Comparison of ENCODE assay signal across 20 cellular contexts in the genomic region with DNA sequence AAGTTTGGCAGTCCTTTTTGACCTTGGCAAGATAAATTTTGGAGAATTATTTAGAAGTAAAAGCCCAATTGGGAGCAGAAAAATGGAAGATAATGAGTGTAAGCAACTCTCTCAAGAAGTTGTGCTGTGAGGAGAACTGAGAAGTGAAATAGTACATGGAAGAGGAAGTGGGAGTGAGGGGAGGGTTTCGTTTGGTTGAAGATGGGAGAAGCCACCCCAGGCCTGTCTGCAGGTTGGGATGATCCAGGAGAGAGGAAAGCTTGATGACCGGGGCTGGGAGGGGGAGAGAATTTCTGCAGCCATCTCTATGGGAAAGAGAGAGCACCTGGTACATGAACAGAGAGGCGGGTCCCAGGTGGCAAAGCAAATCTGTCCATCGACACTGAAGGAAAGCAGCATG. TPM values are rescaled to one million over a fixed set of nuclear protein-coding genes. Genes with fewer than 3 reads are reported as not detected.
A peak's percentile ranks its signal among the peaks of the same experiment; 100 is the strongest.
DNase-seq lines count a peak whose midpoint lies in the region; ATAC-seq, FAIRE-seq and TF ChIP-seq lines count a peak whose summit lies in the region.
"Had no signal": no experiment of that assay in that cellular context is flagged by ENCODE, and none has a peak within 500 bp of the region (broad histone marks: within the 10 kb centered on the region; RNA-seq: fewer than 3 reads in every experiment).

No MANE protein-coding gene starts in this region.

- no peak for TF ChIP-seq POLR2A in K562 (conservative IDR thresholded peaks at IDR 0.05)

- H3K4me2 ChIP-seq in BLaER1 = peak overlapping the region; percentile 33; the same call in 1 of the 2 replicates
- no peak overlapping the region for H3K4me2 ChIP-seq in K562 (ENCODE audit: insufficient read depth, low read length)

- H3K4me1 ChIP-seq in BLaER1 (peaks cover 33% of the 10 kb centered on the region), K562 (replicated peaks in 1 of 2; ENCODE audit: control insufficient read depth in 2 of 2, insufficient read depth in 2 of 2, low read length in 2 of 2) (no peaks in the 10 kb centered on the region)

- ATAC-seq in K562 (no peak), SK-N-SH treated with all-trans-retinoic acid at 6 μM for 48 hours (no peak)
- ATAC-seq: Panc1, T-cell had no signal

- H3K9me3 ChIP-seq in BLaER1 (peaks cover 3% of the 10 kb centered on the region; the same call in 1 of the 2 replicates), K562 (replicated peaks; ENCODE audit: control insufficient read depth, insufficient read depth, low read depth, low read length) (no peaks in the 10 kb centered on the region)

- H4K20me1 ChIP-seq in BLaER1 = no peaks in the 10 kb centered on the region
- no peaks in the 10 kb centered on the region for H4K20me1 ChIP-seq in K562 (replicated peaks; ENCODE audit: control insufficient read depth, insufficient read depth, low read length)

- POLR2A ChIA-PET in K562 (lab: Yijun Ruan, JAX) = interaction anchor here (1.3 kb wide), 1 partner anchor 11 kb away, joined by 6 read pairs; no protein-coding TSS in a partner anchor

- H3K4me3 ChIP-seq in BLaER1 = no peak overlapping the region
- H3K4me3 ChIP-seq in K562 = no peak overlapping the region

- H3K9me1 ChIP-seq in K562 (ENCODE audit: control insufficient read depth, insufficient read depth, low read length) = no peaks in the 10 kb centered on the region

- intact Hi-C loops in K562 (cut with micrococcal nuclease) = no loop called here

- no peak overlapping the region for H3K27ac ChIP-seq in BLaER1
- no peak overlapping the region for H3K27ac ChIP-seq in K562 (ENCODE audit: extremely low read depth, low read depth, low read length)

- FAIRE-seq in GM18507 (lab: Jason Lieb, UNC) = peak; percentile 21
- no peak for FAIRE-seq in K562 (lab: Jason Lieb, UNC)
- FAIRE-seq: D721Med, H54 had no signal

- WGBS in K562 (ENCODE audit: insufficient coverage, low coverage, missing lambda C conversion rate) = 2% methylated on average over 4 of the region's 4 CpGs

- TF ChIP-seq RAD21 in K562 (CRISPR knock-in tag; conservative IDR thresholded peaks at IDR 0.05 in 1 of 2, IDR thresholded peaks at IDR 0.05 in 1 of 2) = no peak

- DNase-seq in GM18507 (ENCODE audit: extremely low spot score, insufficient read length, low read depth) = no peak
- peak; percentile 33 for DNase-seq in NOMO-1 treated with dmso at 0.1 percent for 144 hours (lab: John Stamatoyannopoulos, UW; ENCODE audit: unreplicated experiment)
- no peak for DNase-seq in K562 (ENCODE audit: extremely low read depth in 1 of 4, low spot score in 3 of 4)
- no peak for DNase-seq in NCI-H748 treated with DMSO at 0.1 percent for 48 hours (lab: John Stamatoyannopoulos, UW)
- no peak for DNase-seq in GF-D8 (lab: John Stamatoyannopoulos, UW)
- DNase-seq in NCI-H2107 (lab: John Stamatoyannopoulos, UW) = no peak
- DNase-seq: KBM-7, NCI-H1092, NCI-H1436 treated with DMSO at 0.1 percent for 48 hours, NCI-H2029, NCI-H2171 treated with DMSO at 0.1 percent for 48 hours, NCI-H446 treated with DMSO at 0.1 percent for 48 hours, NCI-H69, T-cell had no signal

- H3K36me3 ChIP-seq in BLaER1 (no peaks in the 10 kb centered on the region), K562 (ENCODE audit: control insufficient read depth, insufficient read depth, low read length) (no peaks in the 10 kb centered on the region)

- CTCF ChIA-PET in K562 (lab: Yijun Ruan, JAX; ENCODE audit: low intra/inter-chr PET ratio) = no interaction called here

- no peaks in the 10 kb centered on the region for H3K79me2 ChIP-seq in K562 (ENCODE audit: control insufficient read depth, insufficient read depth, low read length)

- no peak overlapping the region for H3K9ac ChIP-seq in BLaER1
- no peak overlapping the region for H3K9ac ChIP-seq in K562 (ENCODE audit: insufficient read depth in 1 of 2, low read depth in 2 of 2, low read length in 2 of 2)

- TF ChIP-seq CTCF in K562 (IDR thresholded peaks at IDR 0.05 in 2 of 3, conservative IDR thresholded peaks at IDR 0.05 in 1 of 3; ENCODE audit: insufficient read depth in 2 of 3, low read depth in 1 of 3, low read length in 3 of 3) = no peak

- in situ Hi-C loops in K562 (cut with MboI) = no loop called here

- BruUV-seq in K562 (replicated peaks; lab: Mats Ljungman, UMichigan) = no TSS peak

- H3K27me3 ChIP-seq in BLaER1 = no peaks in the 10 kb centered on the region
- peaks cover 12 to 32% of the 10 kb centered on the region in 2 experiments; a peak in 4 of 5 replicates for H3K27me3 ChIP-seq in K562 (ENCODE audit: control insufficient read depth in 2 of 2, insufficient read depth in 2 of 2, low read length in 2 of 2)

- no peak overlapping the region for H2AFZ ChIP-seq in K562 (ENCODE audit: low read depth, low read length)

- TF ChIP-seq EP300 in K562 (IDR thresholded peaks at IDR 0.05; ENCODE audit: low read length) = no peak

TF ChIP-seq in K562, 482 proteins besides CTCF, POLR2A, EP300 and RAD21 (continues in another document):
- TF ChIP-seq ZNF174 (CRISPR knock-in tag; IDR thresholded peaks at IDR 0.05) (no peak), NR3C1 (CRISPR knock-in tag; IDR thresholded peaks at IDR 0.05) (no peak), TEAD1 (CRISPR knock-in tag; IDR thresholded peaks at IDR 0.05) (no peak), ZNF224 (CRISPR knock-in tag; IDR thresholded peaks at IDR 0.05) (no peak), ETS2 (tag; IDR thresholded peaks at IDR 0.05; ENCODE audit: borderline replicate concordance, poor library complexity, severe bottlenecking) (no peak)
- TF ChIP-seq, protein P1, sequence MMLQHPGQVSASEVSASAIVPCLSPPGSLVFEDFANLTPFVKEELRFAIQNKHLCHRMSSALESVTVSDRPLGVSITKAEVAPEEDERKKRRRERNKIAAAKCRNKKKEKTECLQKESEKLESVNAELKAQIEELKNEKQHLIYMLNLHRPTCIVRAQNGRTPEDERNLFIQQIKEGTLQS (IDR thresholded peaks at IDR 0.05) = no peak
- TF ChIP-seq, protein P1 (CRISPR knock-in tag; conservative IDR thresholded peaks at IDR 0.05) = no peak

TF ChIP-seq in SK-N-SH treated with all-trans-retinoic acid at 6 μM for 48 hours, 23 proteins besides CTCF, POLR2A, EP300 and RAD21 (continues in another document):
- TF ChIP-seq GLIS3 (CRISPR knock-in tag; IDR thresholded peaks at IDR 0.05) (no peak), PPARA (CRISPR knock-in tag; IDR thresholded peaks at IDR 0.05; ENCODE audit: borderline replicate concordance) (no peak), ZC3H10 (CRISPR knock-in tag; IDR thresholded peaks at IDR 0.05) (no peak), BACH2 (CRISPR knock-in tag; IDR thresholded peaks at IDR 0.05; ENCODE audit: borderline replicate concordance) (no peak), RARB (CRISPR knock-in tag; IDR thresholded peaks at IDR 0.05) (no peak)
- TF ChIP-seq, protein P2, sequence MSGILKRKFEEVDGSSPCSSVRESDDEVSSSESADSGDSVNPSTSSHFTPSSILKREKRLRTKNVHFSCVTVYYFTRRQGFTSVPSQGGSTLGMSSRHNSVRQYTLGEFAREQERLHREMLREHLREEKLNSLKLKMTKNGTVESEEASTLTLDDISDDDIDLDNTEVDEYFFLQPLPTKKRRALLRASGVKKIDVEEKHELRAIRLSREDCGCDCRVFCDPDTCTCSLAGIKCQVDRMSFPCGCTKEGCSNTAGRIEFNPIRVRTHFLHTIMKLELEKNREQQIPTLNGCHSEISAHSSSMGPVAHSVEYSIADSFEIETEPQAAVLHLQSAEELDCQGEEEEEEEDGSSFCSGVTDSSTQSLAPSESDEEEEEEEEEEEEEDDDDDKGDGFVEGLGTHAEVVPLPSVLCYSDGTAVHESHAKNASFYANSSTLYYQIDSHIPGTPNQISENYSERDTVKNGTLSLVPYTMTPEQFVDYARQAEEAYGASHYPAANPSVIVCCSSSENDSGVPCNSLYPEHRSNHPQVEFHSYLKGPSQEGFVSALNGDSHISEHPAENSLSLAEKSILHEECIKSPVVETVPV (CRISPR knock-in tag; IDR thresholded peaks at IDR 0.05) = no peak

RNA-seq across cellular contexts. Expression of a gene that starts 8.6 kb away (rescaled TPM):
- 6.1 and 7.8 TPM in 2 replicates for total RNA-seq in K562 (2011; cell fraction: chromatin; rRNA removed; ENCODE audit: low replicate concordance)
- 3.8 and 4.2 TPM in 2 replicates for total RNA-seq in K562 (2011; cell fraction: nucleolus; rRNA removed)
- total RNA-seq in K562 (2011; cell fraction: nucleoplasm; rRNA removed) = 6.6 and 7.6 TPM in 2 replicates
- total RNA-seq in K562 (2014; rRNA removed) (11.9 TPM in 2 replicates), K562 (2014; rRNA removed; fragmentation: Illumina TruSeq; extraction: Trizol) (16.5 and 16.9 TPM in 2 replicates), K562 (2015; rRNA removed; fragmentation: Illumina TruSeq; extraction: Trizol) (12.3 and 14.7 TPM in 2 replicates), K562 (2021) (14.0 and 15.5 TPM in 2 replicates)
- polyA plus RNA-seq in K562 (2011; rRNA removed) (5.3 and 9.9 TPM in 2 replicates), K562 (2014; fragmentation: Illumina TruSeq; extraction: Trizol) (13.4 and 14.9 TPM in 2 replicates), K562 (2014; fragmentation: Nextera tagmentation; extraction: Ambion mirVana) (1 to 10 TPM; 4.4 to 6.1 TPM), K562 (2014; rRNA removed) (12.3 and 15.0 TPM in 2 replicates)
- 2.7 and 3.8 TPM in 2 replicates for polyA plus RNA-seq in K562 (2011; cell fraction: cytosol; rRNA removed)
- 2.2 and 2.9 TPM in 2 replicates for polyA plus RNA-seq in K562 (2011; cell fraction: nucleus; rRNA removed)
- 14.3 and 25.6 TPM in 2 replicates for polyA plus RNA-seq in K562 (2012)
- 8.1 and 11.2 TPM in 2 replicates for polyA minus RNA-seq in K562 (2011; rRNA and poly(A)+ RNA removed)
- polyA minus RNA-seq in K562 (2011; cell fraction: cytosol; rRNA and poly(A)+ RNA removed) = 3.4 and 5.2 TPM in 2 replicates
- polyA minus RNA-seq in K562 (2011; cell fraction: nucleus; rRNA and poly(A)+ RNA removed) = 2.7 and 3.3 TPM in 2 replicates

RNA-seq across cellular contexts. Expression of a gene that starts 45.3 kb away (rescaled TPM):
- total RNA-seq in K562 (2011; cell fraction: chromatin; rRNA removed; ENCODE audit: low replicate concordance) = not detected in 2 replicates
- not detected in 2 replicates for total RNA-seq in K562 (2011; cell fraction: nucleolus; rRNA removed)
- not detected in 2 replicates for total RNA-seq in K562 (2011; cell fraction: nucleoplasm; rRNA removed)
- not detected in 2 replicates for total RNA-seq in K562 (2014; rRNA removed)
- not detected in 2 replicates for total RNA-seq in K562 (2014; rRNA removed; fragmentation: Illumina TruSeq; extraction: Trizol)
- total RNA-seq in K562 (2015; rRNA removed; fragmentation: Illumina TruSeq; extraction: Trizol) = not detected in 2 replicates
- total RNA-seq in K562 (2021) = not detected in 2 replicates
- polyA plus RNA-seq in K562 (2011; rRNA removed) = not detected in 2 replicates
- polyA plus RNA-seq in K562 (2011; cell fraction: cytosol; rRNA removed) = not detected in 2 replicates
- not detected in 2 replicates for polyA plus RNA-seq in K562 (2011; cell fraction: nucleus; rRNA removed)
- polyA plus RNA-seq in K562 (2012) = 0.01 TPM in 1 of 2 replicates, not detected in the other
- not detected in 2 replicates for polyA plus RNA-seq in K562 (2014; fragmentation: Illumina TruSeq; extraction: Trizol)
- not detected for polyA plus RNA-seq in K562 (2014; fragmentation: Nextera tagmentation; extraction: Ambion mirVana)
- not detected in 2 replicates for polyA plus RNA-seq in K562 (2014; rRNA removed)
- polyA minus RNA-seq in K562 (2011; rRNA and poly(A)+ RNA removed) = not detected in 2 replicates
- not detected in 2 replicates for polyA minus RNA-seq in K562 (2011; cell fraction: cytosol; rRNA and poly(A)+ RNA removed)
- polyA minus RNA-seq in K562 (2011; cell fraction: nucleus; rRNA and poly(A)+ RNA removed) = not detected in 2 replicates
- total RNA-seq: SK-MEL-5 had no signal
